Comparison of ENCODE assay signal across 23 cellular contexts in the genomic region with DNA sequence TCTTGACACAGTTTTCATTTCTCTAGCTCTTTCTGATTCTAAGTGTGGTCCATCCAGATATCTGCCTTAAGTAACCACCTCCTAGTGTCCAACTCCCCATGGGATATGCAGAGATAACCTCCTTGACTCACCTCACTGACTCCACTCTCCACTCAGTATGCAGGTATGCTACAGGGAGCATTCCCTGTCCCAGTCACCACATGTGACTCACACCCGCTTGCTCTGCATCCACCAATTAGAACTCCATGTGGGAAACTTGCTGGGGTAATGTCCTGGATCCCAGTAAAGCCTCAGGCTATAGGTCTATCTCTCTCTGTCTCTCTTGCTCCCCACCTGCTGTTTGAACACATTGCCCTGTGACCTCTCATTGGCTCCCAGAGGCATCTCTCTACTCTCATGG.
DNase-seq lines count a peak whose midpoint lies in the region; ATAC-seq, FAIRE-seq and TF ChIP-seq lines count a peak whose summit lies in the region.
"Had no signal": no experiment of that assay in that cellular context is flagged by ENCODE, and none has a peak within 500 bp of the region (broad histone marks: within the 10 kb centered on the region; RNA-seq: fewer than 3 reads in every experiment).

No MANE protein-coding gene starts in this region.

- no peak for TF ChIP-seq CTCF in WTC11 (IDR thresholded peaks at IDR 0.05)

- no peaks in the 10 kb centered on the region for H3K27me3 Mint-ChIP-seq in WTC11 (ENCODE audit: low read depth)
- no peaks in the 10 kb centered on the region for H3K27me3 Mint-ChIP-seq in effector memory CD8-positive, alpha-beta T cell
- H3K27me3 Mint-ChIP-seq: activated B cell treated with CpG ODN at 0.5 μM for 24 hours; activated CD8-positive, alpha-beta T cell treated with anti-CD3 and anti-CD28 coated beads for 36 hours; CD4-positive, alpha-beta T cell; progenitor cell of endocrine pancreas had no signal

- no peak for FAIRE-seq in urothelium cell line (lab: Jason Lieb, UNC)
- FAIRE-seq: HepG2 had no signal

- no peaks in the 10 kb centered on the region for H3K36me3 Mint-ChIP-seq in WTC11
- H3K36me3 Mint-ChIP-seq in effector memory CD8-positive, alpha-beta T cell (ENCODE audit: insufficient read depth): no peaks in the 10 kb centered on the region

- no peak overlapping the region for H3K27ac Mint-ChIP-seq in WTC11
- no peak overlapping the region for H3K27ac Mint-ChIP-seq in effector memory CD8-positive, alpha-beta T cell
- H3K27ac Mint-ChIP-seq: activated B cell treated with CpG ODN at 0.5 μM for 24 hours; activated CD8-positive, alpha-beta T cell treated with anti-CD3 and anti-CD28 coated beads for 36 hours; CD4-positive, alpha-beta T cell; HFFc6; progenitor cell of endocrine pancreas; T-helper 1 cell treated with Interleukin-12 subunit alpha and Interleukin-12 subunit beta and Interleukin-4 antibody, amounts not matched to agents 30 μg/mL and 1 μg/mL, for 36 hours had no signal

- POLR2A ChIA-PET in WTC11 (lab: Charles Lee): no interaction called here

- H3K9me3 Mint-ChIP-seq in WTC11: no peaks in the 10 kb centered on the region
- H3K9me3 Mint-ChIP-seq in effector memory CD8-positive, alpha-beta T cell: peaks cover 11 to 17% of the 10 kb centered on the region in 2 donors
- H3K9me3 Mint-ChIP-seq: activated B cell treated with CpG ODN at 0.5 μM for 24 hours; activated CD8-positive, alpha-beta T cell treated with anti-CD3 and anti-CD28 coated beads for 36 hours; HFFc6; neural crest cell; T-helper 1 cell treated with Interleukin-12 subunit alpha and Interleukin-12 subunit beta and Interleukin-4 antibody, amounts not matched to agents 30 μg/mL and 1 μg/mL, for 36 hours had no signal

- H3K4me3 Mint-ChIP-seq in WTC11: no peak overlapping the region
- no peak overlapping the region for H3K4me3 Mint-ChIP-seq in effector memory CD8-positive, alpha-beta T cell
- H3K4me3 Mint-ChIP-seq: activated B cell treated with CpG ODN at 0.5 μM for 24 hours; activated CD8-positive, alpha-beta T cell treated with anti-CD3 and anti-CD28 coated beads for 36 hours; CD4-positive, alpha-beta T cell; HFFc6; neural crest cell; T-helper 1 cell treated with Interleukin-12 subunit alpha and Interleukin-12 subunit beta and Interleukin-4 antibody, amounts not matched to agents 30 μg/mL and 1 μg/mL, for 36 hours had no signal

- ATAC-seq in WTC11: peak; percentile 94
- no peak for ATAC-seq in effector memory CD8-positive, alpha-beta T cell (replicated peaks)
- ATAC-seq: activated CD8-positive, alpha-beta T cell treated with anti-CD3 and anti-CD28 coated beads for 36 hours; HepG2 had no signal

- CTCF ChIA-PET in WTC11 (lab: Charles Lee): no interaction called here

- DNase-seq in HT1080 (ENCODE audit: low read depth) (peak; percentile 51), WTC11 (ENCODE audit: low spot score) (peak; percentile 21), iPS DF 19.7 (ENCODE audit: low read depth, low spot score) (peak; percentile 57), urothelium cell line (ENCODE audit: low spot score) (peak; percentile 7), 8988T (no peak)
- no peak for DNase-seq in effector memory CD8-positive, alpha-beta T cell
- DNase-seq in activated CD8-positive, alpha-beta memory T cell treated with anti-CD3 and anti-CD28 coated beads, Interleukin-2, amount 50 U/mL, for 4 hours: no peak
- DNase-seq: activated B cell treated with CpG ODN at 0.5 μM for 24 hours; activated CD8-positive, alpha-beta T cell treated with anti-CD3 and anti-CD28 coated beads for 36 hours; activated gamma-delta T cell; CD4-positive, alpha-beta T cell; DMS 273 treated with DMSO at 0.1 percent for 48 hours; HFFc6; NCI-H1092 treated with DMSO at 0.1 percent for 48 hours; NCI-H1930; NCI-H82; PC-9; substantia nigra; uterus had no signal

- peaks cover 4% of the 10 kb centered on the region for H3K4me1 Mint-ChIP-seq in WTC11
- H3K4me1 Mint-ChIP-seq in effector memory CD8-positive, alpha-beta T cell (ENCODE audit: low read depth in 2 of 2): no peaks in the 10 kb centered on the region
- H3K4me1 Mint-ChIP-seq: activated B cell treated with CpG ODN at 0.5 μM for 24 hours, neural crest cell had no signal

TF ChIP-seq in WTC11, 78 proteins besides CTCF, POLR2A, EP300 and RAD21:
- TF ChIP-seq, protein P1, sequence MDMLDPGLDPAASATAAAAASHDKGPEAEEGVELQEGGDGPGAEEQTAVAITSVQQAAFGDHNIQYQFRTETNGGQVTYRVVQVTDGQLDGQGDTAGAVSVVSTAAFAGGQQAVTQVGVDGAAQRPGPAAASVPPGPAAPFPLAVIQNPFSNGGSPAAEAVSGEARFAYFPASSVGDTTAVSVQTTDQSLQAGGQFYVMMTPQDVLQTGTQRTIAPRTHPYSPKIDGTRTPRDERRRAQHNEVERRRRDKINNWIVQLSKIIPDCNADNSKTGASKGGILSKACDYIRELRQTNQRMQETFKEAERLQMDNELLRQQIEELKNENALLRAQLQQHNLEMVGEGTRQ (CRISPR knock-in tag; IDR thresholded peaks at IDR 0.05): 0 out of 2 replicates have a peak, but pooled peaks have one; percentile 27
- TF ChIP-seq FOXP1 (CRISPR knock-in tag; IDR thresholded peaks at IDR 0.05; ENCODE audit: borderline replicate concordance): no peak

Comparison
In these comparisons a context has a peak if more than half of its experiments do, and no peak if none do; other contexts are left out.
1. DNase-seq: peak in HT1080 (single experiment), WTC11 (single experiment), iPS DF 19.7 (single experiment) and urothelium cell line (single experiment); none in effector memory CD8-positive, alpha-beta T cell (0 of 3), activated CD8-positive, alpha-beta memory T cell treated with anti-CD3 and anti-CD28 coated beads, Interleukin-2, amount 50 U/mL, for 4 hours (single experiment) and 8988T (single experiment).